ENCODE assay signal across 17 cellular contexts in the genomic region with DNA sequence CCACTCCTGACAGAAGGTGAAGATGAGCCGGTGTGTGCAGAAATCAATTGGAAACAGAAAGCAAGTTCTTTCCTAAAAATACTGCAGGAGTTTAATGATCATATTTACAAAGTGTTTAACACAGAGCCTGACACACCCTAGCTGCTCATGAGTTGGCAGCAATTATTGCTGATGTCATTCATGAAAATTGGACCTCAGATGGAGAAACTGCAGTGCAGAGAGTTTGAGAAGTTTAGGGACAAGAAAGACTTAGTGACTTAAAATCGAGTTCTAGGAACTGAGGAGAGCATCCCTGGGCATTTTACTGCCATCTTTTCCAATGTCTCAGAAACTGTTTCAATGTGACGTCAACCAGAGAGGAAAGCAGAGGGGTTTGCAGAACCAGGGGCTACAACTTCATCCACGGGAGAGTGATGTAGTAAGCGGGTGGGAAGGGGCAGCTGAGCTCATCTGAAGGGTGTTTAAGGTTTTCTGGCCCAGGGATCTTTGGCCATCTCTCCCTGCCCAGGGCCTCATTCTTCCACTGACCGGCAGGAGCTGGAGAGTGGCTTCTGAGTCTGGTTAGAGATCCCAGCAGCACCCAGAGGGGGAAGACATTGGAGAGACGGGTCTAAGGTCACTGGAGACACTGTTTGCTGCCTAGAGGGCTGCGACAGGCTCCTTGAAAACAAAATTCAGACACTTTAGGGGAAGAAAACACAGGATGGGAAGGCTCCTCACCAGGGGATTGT. TPM values are rescaled to one million over a fixed set of nuclear protein-coding genes. Genes with fewer than 3 reads are reported as not detected.
DNase-seq lines count a peak whose midpoint lies in the region; ATAC-seq and TF ChIP-seq lines count a peak whose summit lies in the region.
"Had no signal": no experiment of that assay in that cellular context is flagged by ENCODE, and none has a peak within 500 bp of the region (broad histone marks: within the 10 kb centered on the region; RNA-seq: fewer than 3 reads in every experiment).

No MANE protein-coding gene starts in this region.

- H3K4me1 ChIP-seq in Peyer's patch (peaks cover 0 to 15% (median 4%) of the 10 kb centered on the region in 4 donors), heart left ventricle (peaks cover 0 to 21% (median 0%) of the 10 kb centered on the region in 12 donors), body of pancreas (no peaks in the 10 kb centered on the region)
- H3K4me1 ChIP-seq: Caco-2, upper lobe of left lung had no signal

- no peak overlapping the region for H3K27ac Mint-ChIP-seq in activated CD8-positive, alpha-beta T cell treated with anti-CD3 and anti-CD28 coated beads, Interleukin-2, amount 10 ng/mL, durations not matched to agents 7 days and 5 days
- no peak overlapping the region for H3K27ac Mint-ChIP-seq in activated CD8-positive, alpha-beta T cell treated with anti-CD3 and anti-CD28 coated beads for 36 hours

- H3K4me3 ChIP-seq in Peyer's patch (no peak overlapping the region), heart left ventricle (no peak overlapping the region), body of pancreas (no peak overlapping the region)
- H3K4me3 ChIP-seq: upper lobe of left lung had no signal

- WGBS in heart left ventricle, 4 donors, result 49 to 62% (median 55%) methylated on average over 8 of the region's 8 CpGs
- 44 to 49% methylated on average over 8 of the region's 8 CpGs for WGBS in body of pancreas, 2 donors

- H3K9me3 ChIP-seq in Peyer's patch (no peaks in the 10 kb centered on the region), heart left ventricle (no peaks in the 10 kb centered on the region), body of pancreas (no peaks in the 10 kb centered on the region)
- H3K9me3 ChIP-seq: Caco-2, upper lobe of left lung had no signal

- no peak for TF ChIP-seq CTCF in activated CD8-positive, alpha-beta T cell treated with anti-CD3 and anti-CD28 coated beads for 36 hours (IDR thresholded peaks at IDR 0.05)
- TF ChIP-seq CTCF in Peyer's patch (IDR thresholded peaks at IDR 0.05) (no peak), heart left ventricle (IDR thresholded peaks at IDR 0.05) (no peak), body of pancreas (IDR thresholded peaks at IDR 0.05) (no peak)

- intact Hi-C loops in activated CD8-positive, alpha-beta T cell treated with anti-CD3 and anti-CD28 coated beads for 36 hours (cut with micrococcal nuclease), result loop anchor here (5.0 kb wide), 1 partner anchor 54 kb away; no protein-coding TSS in a partner anchor
- intact Hi-C loops in heart left ventricle (cut with DNase I), result no loop called here
- intact Hi-C loops in body of pancreas (cut with DNase I), result no loop called here

- no peak overlapping the region for H3K4me3 Mint-ChIP-seq in activated CD8-positive, alpha-beta T cell treated with anti-CD3 and anti-CD28 coated beads, Interleukin-2, amount 10 ng/mL, durations not matched to agents 7 days and 5 days
- H3K4me3 Mint-ChIP-seq in activated CD8-positive, alpha-beta T cell treated with anti-CD3 and anti-CD28 coated beads for 36 hours, result no peak overlapping the region

- no peaks in the 10 kb centered on the region for H3K27me3 ChIP-seq in Peyer's patch
- H3K27me3 ChIP-seq in heart left ventricle, result peaks cover 0 to 13% (median 0%) of the 10 kb centered on the region in 9 donors
- no peaks in the 10 kb centered on the region for H3K27me3 ChIP-seq in body of pancreas
- H3K27me3 ChIP-seq: upper lobe of left lung had no signal

- no peak for ATAC-seq in activated CD8-positive, alpha-beta T cell treated with anti-CD3 and anti-CD28 coated beads, Interleukin-2, amount 10 ng/mL, durations not matched to agents 7 days and 5 days
- ATAC-seq in activated CD8-positive, alpha-beta T cell treated with anti-CD3 and anti-CD28 coated beads for 36 hours, result no peak
- ATAC-seq in heart left ventricle (peak in 3 of 4 donors; percentile 36 to 72 (median 71)), body of pancreas (no peak), HG03139 (IDR thresholded peaks at IDR 0.05; ENCODE audit: unreplicated experiment) (no peak)

- no peaks in the 10 kb centered on the region for H3K9me3 Mint-ChIP-seq in activated CD8-positive, alpha-beta T cell treated with anti-CD3 and anti-CD28 coated beads, Interleukin-2, amount 10 ng/mL, durations not matched to agents 7 days and 5 days (ENCODE audit: insufficient read depth)
- H3K9me3 Mint-ChIP-seq in activated CD8-positive, alpha-beta T cell treated with anti-CD3 and anti-CD28 coated beads for 36 hours, result no peaks in the 10 kb centered on the region

- CTCF ChIA-PET in activated CD8-positive, alpha-beta T cell treated with anti-CD3 and anti-CD28 coated beads, Interleukin-2, amount 10 ng/mL, durations not matched to agents 7 days and 5 days (lab: Charles Lee), result interaction anchor here (1.0 to 4.2 kb wide), 14 partner anchors 11 to 121 kb away, joined by 3 to 25 read pairs (median 5); no protein-coding TSS in a partner anchor
- CTCF ChIA-PET in activated CD8-positive, alpha-beta T cell treated with anti-CD3 and anti-CD28 coated beads for 36 hours (lab: Charles Lee), result interaction anchor here (1.0 to 4.3 kb wide), 8 partner anchors 11 to 121 kb away, joined by 3 to 29 read pairs (median 8); no protein-coding TSS in a partner anchor

- POLR2A ChIA-PET in activated CD8-positive, alpha-beta T cell treated with anti-CD3 and anti-CD28 coated beads, Interleukin-2, amount 10 ng/mL, durations not matched to agents 7 days and 5 days (lab: Charles Lee), result interaction anchor here (0.6 to 1.4 kb wide), 2 partner anchors 48 to 130 kb away, joined by 3 to 4 read pairs; no protein-coding TSS in a partner anchor
- POLR2A ChIA-PET in activated CD8-positive, alpha-beta T cell treated with anti-CD3 and anti-CD28 coated beads for 36 hours (lab: Charles Lee), result no interaction called here

- no peaks in the 10 kb centered on the region for H3K36me3 Mint-ChIP-seq in activated CD8-positive, alpha-beta T cell treated with anti-CD3 and anti-CD28 coated beads, Interleukin-2, amount 10 ng/mL, durations not matched to agents 7 days and 5 days (ENCODE audit: low read depth)
- H3K36me3 Mint-ChIP-seq in activated CD8-positive, alpha-beta T cell treated with anti-CD3 and anti-CD28 coated beads for 36 hours (ENCODE audit: low read depth), result no peaks in the 10 kb centered on the region

- peak overlapping the region in 3 of 4 donors; percentile 17 to 46 (median 27) for H3K27ac ChIP-seq in Peyer's patch
- peak overlapping the region in 4 of 12 donors; percentile 18 to 67 (median 52) for H3K27ac ChIP-seq in heart left ventricle
- H3K27ac ChIP-seq in body of pancreas, result no peak overlapping the region
- H3K27ac ChIP-seq: upper lobe of left lung had no signal

- TF ChIP-seq POLR2A in Peyer's patch (IDR thresholded peaks at IDR 0.05), result no peak
- TF ChIP-seq POLR2A in heart left ventricle (IDR thresholded peaks at IDR 0.05), result no peak
- no peak for TF ChIP-seq POLR2A in body of pancreas (IDR thresholded peaks at IDR 0.05)

- H3K36me3 ChIP-seq in Peyer's patch (no peaks in the 10 kb centered on the region), heart left ventricle (no peaks in the 10 kb centered on the region), body of pancreas (replicated peaks in 1 of 2; ENCODE audit: insufficient read depth in 1 of 2, low read depth in 2 of 2) (no peaks in the 10 kb centered on the region)
- H3K36me3 ChIP-seq: upper lobe of left lung had no signal

- DNase-seq in activated CD8-positive, alpha-beta T cell treated with anti-CD3 and anti-CD28 coated beads, Interleukin-2, amount 10 ng/mL, durations not matched to agents 7 days and 5 days, result peak; percentile 18
- DNase-seq in activated CD8-positive, alpha-beta T cell treated with anti-CD3 and anti-CD28 coated beads for 36 hours, result no peak
- DNase-seq in Peyer's patch (no peak), heart left ventricle (no peak), stromal cell of bone marrow (ENCODE audit: low read depth) (peak; percentile 27), NCI-H1436 treated with DMSO at 0.1 percent for 48 hours (lab: John Stamatoyannopoulos, UW) (no peak), body of pancreas (no peak)
- DNase-seq: activated CD4-positive, CD25-positive, alpha-beta regulatory T cell; Caco-2; mesendoderm; NCI-H187 treated with DMSO at 0.1 percent for 48 hours; NCI-H526 treated with DMSO at 0.1 percent for 48 hours; nucleus accumbens; upper lobe of left lung had no signal

- H3K27me3 Mint-ChIP-seq in activated CD8-positive, alpha-beta T cell treated with anti-CD3 and anti-CD28 coated beads, Interleukin-2, amount 10 ng/mL, durations not matched to agents 7 days and 5 days (ENCODE audit: low read depth), result peaks cover 43% of the 10 kb centered on the region
- H3K27me3 Mint-ChIP-seq in activated CD8-positive, alpha-beta T cell treated with anti-CD3 and anti-CD28 coated beads for 36 hours, result no peaks in the 10 kb centered on the region

- H3K4me1 Mint-ChIP-seq in activated CD8-positive, alpha-beta T cell treated with anti-CD3 and anti-CD28 coated beads, Interleukin-2, amount 10 ng/mL, durations not matched to agents 7 days and 5 days (ENCODE audit: low read depth), result peaks cover 32% of the 10 kb centered on the region
- peaks cover 41% of the 10 kb centered on the region for H3K4me1 Mint-ChIP-seq in activated CD8-positive, alpha-beta T cell treated with anti-CD3 and anti-CD28 coated beads for 36 hours (ENCODE audit: low read depth)

RNA-seq across cellular contexts. Expression of gene IGLL5, which starts 21.1 kb away (rescaled TPM):
- total RNA-seq in activated CD8-positive, alpha-beta T cell treated with anti-CD3 and anti-CD28 coated beads, Interleukin-2, amount 10 ng/mL, durations not matched to agents 7 days and 5 days, result not detected
- not detected for total RNA-seq in activated CD8-positive, alpha-beta T cell treated with anti-CD3 and anti-CD28 coated beads for 36 hours
- total RNA-seq in Peyer's patch (10 to 100 TPM in 1 of 4 donors, 1 to 10 TPM in 2, not detected in 1; 1.1 to 35.5 (median 6.0) TPM), heart left ventricle (1 to 10 TPM in 2 of 9 donors, under 1 TPM in 3, not detected in 4; 0.56 to 2.6 (median 0.85) TPM), body of pancreas (1 to 10 TPM; 3.4 to 5.3 TPM)
- under 1 TPM; 0.23 to 0.26 TPM for polyA plus RNA-seq in heart left ventricle
- total RNA-seq: Caco-2, H1, skeletal muscle tissue had no signal
- polyA plus RNA-seq: H1 had no signal

Comparison
In these comparisons a context has a peak if more than half of its experiments do, and no peak if none do; other contexts are left out.
1. DNase-seq: peak in activated CD8-positive, alpha-beta T cell treated with anti-CD3 and anti-CD28 coated beads, Interleukin-2, amount 10 ng/mL, durations not matched to agents 7 days and 5 days (single experiment) and stromal cell of bone marrow (single experiment); none in activated CD8-positive, alpha-beta T cell treated with anti-CD3 and anti-CD28 coated beads for 36 hours (single experiment), Peyer's patch (0 of 3), heart left ventricle (0 of 5), NCI-H1436 treated with DMSO at 0.1 percent for 48 hours (single experiment) and body of pancreas (0 of 4).
2. ATAC-seq: peak in heart left ventricle (3 of 4); none in activated CD8-positive, alpha-beta T cell treated with anti-CD3 and anti-CD28 coated beads, Interleukin-2, amount 10 ng/mL, durations not matched to agents 7 days and 5 days (single experiment), activated CD8-positive, alpha-beta T cell treated with anti-CD3 and anti-CD28 coated beads for 36 hours (single experiment), body of pancreas (single experiment) and HG03139 (single experiment).
3. H3K27ac ChIP-seq: peak in Peyer's patch (3 of 4); none in body of pancreas (0 of 4).